Comparison of ENCODE assay signal across 9 cellular contexts in genomic region chr3:11282250-11283125, GRCh38. TPM values are rescaled to one million over a fixed set of nuclear protein-coding genes. Genes with fewer than 3 reads are reported as not detected.
DNase-seq lines count a peak whose midpoint lies in the region; ATAC-seq and TF ChIP-seq lines count a peak whose summit lies in the region.
"Had no signal": no experiment of that assay in that cellular context is flagged by ENCODE, and none has a peak within 500 bp of the region (broad histone marks: within the 10 kb centered on the region; RNA-seq: fewer than 3 reads in every experiment).

No MANE protein-coding gene starts in this region.

- H3K9me3 ChIP-seq in body of pancreas (no peaks in the 10 kb centered on the region), spleen (peaks cover 0 to 5% (median 3%) of the 10 kb centered on the region in 8 donors)

- no peak for TF ChIP-seq CTCF in NB4 (IDR thresholded peaks at IDR 0.05; ENCODE audit: low read depth, low read length)
- TF ChIP-seq CTCF in body of pancreas (IDR thresholded peaks at IDR 0.05): no peak
- no peak for TF ChIP-seq CTCF in spleen (IDR thresholded peaks at IDR 0.05 in 8 of 11, conservative IDR thresholded peaks at IDR 0.05 in 3 of 11)

- no peak for TF ChIP-seq POLR2A in NB4 (IDR thresholded peaks at IDR 0.05; ENCODE audit: extremely low read depth, insufficient read length)
- no peak for TF ChIP-seq POLR2A in body of pancreas (IDR thresholded peaks at IDR 0.05)
- no peak for TF ChIP-seq POLR2A in spleen (IDR thresholded peaks at IDR 0.05)

- H3K4me1 ChIP-seq in body of pancreas (no peaks in the 10 kb centered on the region), spleen (peaks cover 1 to 64% (median 32%) of the 10 kb centered on the region in 6 donors)

- 66 to 77% methylated on average over 5 of the region's 5 CpGs for whole genome bisulfite sequencing in body of pancreas, 2 donors
- WGBS in spleen, 5 donors: 58 to 75% (median 66%) methylated on average over 5 of the region's 5 CpGs

- peak overlapping the region in 1 of 4 donors; percentile 24 for H3K27ac ChIP-seq in body of pancreas
- H3K27ac ChIP-seq in layer of hippocampus (ENCODE audit: low read depth, low read length): peak overlapping the region; percentile 87
- H3K27ac ChIP-seq in spleen: peak overlapping the region in 7 of 8 donors; percentile 48 to 83 (median 68)

- H3K36me3 ChIP-seq in body of pancreas (replicated peaks in 1 of 2; ENCODE audit: insufficient read depth in 1 of 2, low read depth in 2 of 2) (peaks cover 0 to 6% of the 10 kb centered on the region in 2 donors), spleen (peaks cover 0 to 82% (median 10%) of the 10 kb centered on the region in 6 donors)

- ATAC-seq in body of pancreas (no peak), HG03378 (IDR thresholded peaks at IDR 0.05; ENCODE audit: unreplicated experiment) (no peak)

- intact Hi-C loops in body of pancreas (cut with DNase I): no loop called here
- intact Hi-C loops in spleen (cut with DNase I; ENCODE audit: low total_unique reads): no loop called here

- no peaks in the 10 kb centered on the region for H3K27me3 ChIP-seq in body of pancreas
- no peaks in the 10 kb centered on the region for H3K27me3 ChIP-seq in layer of hippocampus (ENCODE audit: control insufficient read depth, insufficient read depth, low read length)
- H3K27me3 ChIP-seq in spleen (replicated peaks in 1 of 7): no peaks in the 10 kb centered on the region

- DNase-seq in NB4 (ENCODE audit: low read depth): peak; percentile 57
- DNase-seq in body of pancreas: peak in 3 of 4 donors; percentile 14 to 32 (median 20)
- DNase-seq in spleen: no peak
- DNase-seq in NCI-H146 treated with DMSO at 0.1 percent for 48 hours (lab: John Stamatoyannopoulos, UW; ENCODE audit: unreplicated experiment): no peak
- no peak for DNase-seq in germinal center (ENCODE audit: low spot score)
- DNase-seq in stimulated activated CD4-positive, alpha-beta T cell treated with anti-CD3 and anti-CD28 coated beads, Interleukin-4, amount 100 ng/mL, for 24 hours: no peak
- DNase-seq: activated naive CD4-positive, alpha-beta T cell had no signal

- peak overlapping the region; percentile 4 for H3K4me3 ChIP-seq in NB4 (ENCODE audit: low read depth, low read length)
- no peak overlapping the region for H3K4me3 ChIP-seq in body of pancreas
- H3K4me3 ChIP-seq in spleen: no peak overlapping the region

RNA-seq across cellular contexts. Expression of gene ATG7, which starts 10.3 kb away (rescaled TPM):
- total RNA-seq in body of pancreas (10 to 100 TPM; 40.5 to 43.6 TPM), spleen (100 to 1,000 TPM in 3 of 7 donors, 10 to 100 TPM in 4; 73.8 to 114 (median 81.8) TPM)
- 10 to 100 TPM in 1 of 3 donors, 1 to 10 TPM in 2; 7.5 to 13.4 (median 8.6) TPM for polyA plus RNA-seq in spleen

Comparison
In these comparisons a context has a peak if more than half of its experiments do, and no peak if none do; other contexts are left out.
1. DNase-seq: peak in NB4 (single experiment) and body of pancreas (3 of 4); none in spleen (single experiment), NCI-H146 treated with DMSO at 0.1 percent for 48 hours (single experiment), germinal center (single experiment) and stimulated activated CD4-positive, alpha-beta T cell treated with anti-CD3 and anti-CD28 coated beads, Interleukin-4, amount 100 ng/mL, for 24 hours (single experiment).